Comparison of ENCODE assay signal across 8 cellular contexts in genomic region chr3:185768578-185768982, GRCh38. TPM values are rescaled to one million over a fixed set of nuclear protein-coding genes. Genes with fewer than 3 reads are reported as not detected.
DNase-seq lines count a peak whose midpoint lies in the region; ATAC-seq and TF ChIP-seq lines count a peak whose summit lies in the region.
"Not testable (repeated sequence)": the region's sequence is repeated elsewhere in the genome, so short reads cannot be mapped to it uniquely, and the experiment has no call there.

No MANE protein-coding gene starts in this region.

- not testable (repeated sequence) for H3K27me3 Mint-ChIP-seq in endodermal cell (ENCODE audit: insufficient read depth)

- 75 to 85% methylated on average over 3 to 4 of the region's 4 CpGs for WGBS in endodermal cell (ENCODE audit: insufficient coverage in 1 of 2, insufficient read length in 1 of 2), 2 experiments
- 14% methylated on average over 3 of the region's 4 CpGs for WGBS in right lobe of liver (ENCODE audit: insufficient coverage, low coverage, low lambda C conversion rate, missing lambda C conversion rate)

- H3K27ac ChIP-seq in endodermal cell (ENCODE audit: low read depth, low read length); right lobe of liver: not testable (repeated sequence)

- not testable (repeated sequence) for H3K9me3 Mint-ChIP-seq in endodermal cell

- H3K36me3 ChIP-seq in endodermal cell (ENCODE audit: control insufficient read depth, insufficient read depth, low read length); right lobe of liver: not testable (repeated sequence)

- ATAC-seq in right lobe of liver: peak; percentile 72 to 88 (median 84)

- H3K4me3 Mint-ChIP-seq in endodermal cell: not testable (repeated sequence)

- H3K9me3 ChIP-seq in endodermal cell (ENCODE audit: control insufficient read depth, low read length); right lobe of liver: not testable (repeated sequence)

- H3K9ac ChIP-seq in endodermal cell (ENCODE audit: extremely low read depth, low read length, poor library complexity, severe bottlenecking): not testable (repeated sequence)

- H3K4me1 Mint-ChIP-seq in endodermal cell: peaks cover 41% of the 10 kb centered on the region

- H3K27me3 ChIP-seq in endodermal cell (ENCODE audit: control insufficient read depth, insufficient read depth, low read length, poor library complexity, severe bottlenecking); right lobe of liver: not testable (repeated sequence)

- H3K4me1 ChIP-seq in endodermal cell (ENCODE audit: control insufficient read depth, insufficient read depth, low read length): peaks cover 10% of the 10 kb centered on the region
- not testable (repeated sequence) for H3K4me1 ChIP-seq in right lobe of liver

- H3K36me3 Mint-ChIP-seq in endodermal cell (ENCODE audit: low read depth): not testable (repeated sequence)

- DNase-seq in AG09309 (ENCODE audit: low read depth): not testable (repeated sequence)
- DNase-seq in GM19238 (ENCODE audit: insufficient read length, low spot score): peak; percentile 10
- peak; percentile 34 for DNase-seq in NCI-H1417 treated with DMSO at 0.1 percent for 48 hours (lab: John Stamatoyannopoulos, UW)
- DNase-seq in SHP77 treated with DMSO at 0.1 percent for 48 hours (lab: John Stamatoyannopoulos, UW): peak; percentile 9
- peak; percentile 33 for DNase-seq in activated T-cell treated with anti-CD3 and anti-CD28 coated beads for 24 hours (ENCODE audit: low read depth)
- peak; percentile 85 for DNase-seq in endodermal cell
- DNase-seq in right lobe of liver: peak in 1 of 3 donors; percentile 57
- peak; percentile 51 to 62 for DNase-seq in stimulated activated CD4-positive, alpha-beta T cell treated with anti-CD3 and anti-CD28 coated beads, Interleukin-2, amount 100 ng/mL, for 24 hours

- H3K4me3 ChIP-seq in AG09309 (ENCODE audit: control insufficient read depth, low read depth, low read length); endodermal cell (ENCODE audit: low read length); right lobe of liver: not testable (repeated sequence)

- not testable (repeated sequence) for TF ChIP-seq POLR2A in right lobe of liver (IDR thresholded peaks at IDR 0.05)

- intact Hi-C loops in right lobe of liver (cut with DNase I): loop anchor here (10.0 kb wide), 1 partner anchor 94 kb away; no protein-coding TSS in a partner anchor

- not testable (repeated sequence) for H3K27ac Mint-ChIP-seq in endodermal cell

- TF ChIP-seq CTCF in AG09309 (IDR thresholded peaks at IDR 0.05; ENCODE audit: control insufficient read depth, insufficient read depth, low read depth, low read length, missing control alignments) (peak; percentile 57), endodermal cell (conservative IDR thresholded peaks at IDR 0.05) (peak; percentile 94), right lobe of liver (IDR thresholded peaks at IDR 0.05) (peak; percentile 82 to 91 (median 85))

RNA-seq across cellular contexts. Expression of gene IGF2BP2, which starts 56.3 kb away (rescaled TPM):
- total RNA-seq in endodermal cell (100 to 1,000 TPM; 143 to 162 TPM), right lobe of liver (1 to 10 TPM in 5 of 6 experiments, under 1 TPM in 1; 0.99 to 3.0 (median 1.8) TPM)
- polyA plus RNA-seq in endodermal cell (2013, experiment 1 of 2): 156 TPM
- polyA plus RNA-seq in endodermal cell (2013, experiment 2 of 2): 148 TPM

Comparison
In these comparisons a context has a peak if more than half of its experiments do, and no peak if none do; other contexts are left out.
1. RNA of gene IGF2BP2, which starts 56.3 kb away (total RNA-seq): 143 to 162 TPM in endodermal cell; 0.99 to 3.0 TPM in right lobe of liver; every median in the first group is over 10 times any median in the second.
2. Peak in every context shown above with its lines, with median percentiles within 50 percentile points of each other: CTCF ChIP-seq.